ENCODE assay signal across 1 cellular context in the genomic region with DNA sequence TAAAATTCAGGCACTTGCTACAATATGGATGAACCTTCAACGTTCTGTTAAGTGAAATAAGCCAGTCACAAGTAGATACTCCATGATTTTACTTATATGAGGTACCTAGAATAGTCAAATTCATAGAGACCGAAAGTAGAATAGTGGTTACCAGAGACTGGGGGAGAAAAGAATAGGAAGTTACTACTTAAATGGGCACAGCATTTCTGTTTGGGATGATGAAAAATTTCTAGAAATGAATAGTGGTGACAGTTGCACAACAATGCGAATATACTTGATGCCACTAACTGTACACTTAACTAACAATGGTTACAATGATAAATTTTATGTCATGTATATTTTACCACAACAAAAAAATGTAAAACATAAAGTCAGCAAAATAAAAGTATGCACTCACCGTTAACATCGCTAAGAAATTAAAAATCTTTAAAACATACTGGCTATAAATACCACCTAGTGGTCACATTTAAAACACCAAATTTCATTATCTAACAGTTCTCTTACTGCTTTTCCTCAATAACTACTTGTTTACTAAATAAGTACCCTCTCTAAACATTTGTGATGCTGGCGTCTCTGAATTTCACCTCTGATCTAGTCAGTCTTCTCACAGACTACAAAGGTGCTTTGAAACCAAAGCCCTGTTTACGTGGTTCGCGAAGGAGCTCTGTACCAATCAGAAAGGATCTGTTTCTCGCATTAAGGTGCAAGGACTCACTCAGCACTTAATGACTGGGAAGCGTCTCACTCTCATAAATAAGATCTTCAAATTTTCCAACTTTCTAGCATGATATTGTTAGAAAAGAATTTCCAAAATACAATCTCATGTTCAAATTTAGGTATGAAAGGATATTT.
TF ChIP-seq lines count a peak whose summit lies in the region.

No MANE protein-coding gene starts in this region.

TF ChIP-seq in WTC11, 78 proteins besides CTCF, POLR2A, EP300 and RAD21 (continued from another document):
- TF ChIP-seq, protein P1, sequence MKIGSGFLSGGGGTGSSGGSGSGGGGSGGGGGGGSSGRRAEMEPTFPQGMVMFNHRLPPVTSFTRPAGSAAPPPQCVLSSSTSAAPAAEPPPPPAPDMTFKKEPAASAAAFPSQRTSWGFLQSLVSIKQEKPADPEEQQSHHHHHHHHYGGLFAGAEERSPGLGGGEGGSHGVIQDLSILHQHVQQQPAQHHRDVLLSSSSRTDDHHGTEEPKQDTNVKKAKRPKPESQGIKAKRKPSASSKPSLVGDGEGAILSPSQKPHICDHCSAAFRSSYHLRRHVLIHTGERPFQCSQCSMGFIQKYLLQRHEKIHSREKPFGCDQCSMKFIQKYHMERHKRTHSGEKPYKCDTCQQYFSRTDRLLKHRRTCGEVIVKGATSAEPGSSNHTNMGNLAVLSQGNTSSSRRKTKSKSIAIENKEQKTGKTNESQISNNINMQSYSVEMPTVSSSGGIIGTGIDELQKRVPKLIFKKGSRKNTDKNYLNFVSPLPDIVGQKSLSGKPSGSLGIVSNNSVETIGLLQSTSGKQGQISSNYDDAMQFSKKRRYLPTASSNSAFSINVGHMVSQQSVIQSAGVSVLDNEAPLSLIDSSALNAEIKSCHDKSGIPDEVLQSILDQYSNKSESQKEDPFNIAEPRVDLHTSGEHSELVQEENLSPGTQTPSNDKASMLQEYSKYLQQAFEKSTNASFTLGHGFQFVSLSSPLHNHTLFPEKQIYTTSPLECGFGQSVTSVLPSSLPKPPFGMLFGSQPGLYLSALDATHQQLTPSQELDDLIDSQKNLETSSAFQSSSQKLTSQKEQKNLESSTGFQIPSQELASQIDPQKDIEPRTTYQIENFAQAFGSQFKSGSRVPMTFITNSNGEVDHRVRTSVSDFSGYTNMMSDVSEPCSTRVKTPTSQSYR (CRISPR knock-in tag; IDR thresholded peaks at IDR 0.05): no peak
- TF ChIP-seq ELF4 (CRISPR knock-in tag; IDR thresholded peaks at IDR 0.05; ENCODE audit: low read depth) (no peak), TEAD4 (CRISPR knock-in tag; IDR thresholded peaks at IDR 0.05) (no peak), RELA (CRISPR knock-in tag; IDR thresholded peaks at IDR 0.05; ENCODE audit: borderline replicate concordance) (no peak), MXD4 (CRISPR knock-in tag; IDR thresholded peaks at IDR 0.05; ENCODE audit: borderline replicate concordance) (no peak)
- TF ChIP-seq, protein P2, sequence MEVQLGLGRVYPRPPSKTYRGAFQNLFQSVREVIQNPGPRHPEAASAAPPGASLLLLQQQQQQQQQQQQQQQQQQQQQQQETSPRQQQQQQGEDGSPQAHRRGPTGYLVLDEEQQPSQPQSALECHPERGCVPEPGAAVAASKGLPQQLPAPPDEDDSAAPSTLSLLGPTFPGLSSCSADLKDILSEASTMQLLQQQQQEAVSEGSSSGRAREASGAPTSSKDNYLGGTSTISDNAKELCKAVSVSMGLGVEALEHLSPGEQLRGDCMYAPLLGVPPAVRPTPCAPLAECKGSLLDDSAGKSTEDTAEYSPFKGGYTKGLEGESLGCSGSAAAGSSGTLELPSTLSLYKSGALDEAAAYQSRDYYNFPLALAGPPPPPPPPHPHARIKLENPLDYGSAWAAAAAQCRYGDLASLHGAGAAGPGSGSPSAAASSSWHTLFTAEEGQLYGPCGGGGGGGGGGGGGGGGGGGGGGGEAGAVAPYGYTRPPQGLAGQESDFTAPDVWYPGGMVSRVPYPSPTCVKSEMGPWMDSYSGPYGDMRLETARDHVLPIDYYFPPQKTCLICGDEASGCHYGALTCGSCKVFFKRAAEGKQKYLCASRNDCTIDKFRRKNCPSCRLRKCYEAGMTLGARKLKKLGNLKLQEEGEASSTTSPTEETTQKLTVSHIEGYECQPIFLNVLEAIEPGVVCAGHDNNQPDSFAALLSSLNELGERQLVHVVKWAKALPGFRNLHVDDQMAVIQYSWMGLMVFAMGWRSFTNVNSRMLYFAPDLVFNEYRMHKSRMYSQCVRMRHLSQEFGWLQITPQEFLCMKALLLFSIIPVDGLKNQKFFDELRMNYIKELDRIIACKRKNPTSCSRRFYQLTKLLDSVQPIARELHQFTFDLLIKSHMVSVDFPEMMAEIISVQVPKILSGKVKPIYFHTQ (CRISPR knock-in tag; IDR thresholded peaks at IDR 0.05): no peak
